ENCODE assay signal across 2 cellular contexts in the genomic region with DNA sequence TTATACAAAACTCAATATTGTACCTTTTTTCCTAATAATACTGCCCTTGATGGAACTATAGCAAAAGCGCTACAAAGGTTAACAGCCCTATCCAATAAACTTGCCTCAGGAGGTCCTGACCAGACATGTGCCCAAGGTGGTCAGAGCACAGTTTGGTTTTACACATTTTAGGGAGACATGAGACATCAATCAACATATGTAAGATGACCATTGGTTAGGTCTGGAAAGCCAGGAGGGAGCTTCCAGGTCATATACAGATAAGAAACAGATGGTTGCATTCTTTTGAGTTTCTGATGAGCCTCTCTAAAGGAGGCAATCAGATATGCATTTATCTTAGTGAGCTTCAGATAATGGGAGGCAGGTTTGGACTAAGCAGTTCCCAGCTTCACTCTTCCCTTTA.
TF ChIP-seq lines count a peak whose summit lies in the region.

No MANE protein-coding gene starts in this region.

TF ChIP-seq in HCT116, 20 proteins besides CTCF, POLR2A, EP300 and RAD21 (continued from another document):
- TF ChIP-seq ELF1 (IDR thresholded peaks at IDR 0.05; ENCODE audit: borderline replicate concordance, low read depth) = no peak
- TF ChIP-seq ZNF274 (IDR thresholded peaks at IDR 0.05; ENCODE audit: low read depth, low read length) = no peak
- no peak for TF ChIP-seq YY1 (IDR thresholded peaks at IDR 0.05; ENCODE audit: extremely low read depth, insufficient replicate concordance, low read depth, low read length)
- TF ChIP-seq TCF7L2 (IDR thresholded peaks at IDR 0.05; ENCODE audit: borderline replicate concordance, extremely low read depth, insufficient read depth, insufficient read length) = no peak
- no peak for TF ChIP-seq JUND (IDR thresholded peaks at IDR 0.05)
- TF ChIP-seq, protein P1, sequence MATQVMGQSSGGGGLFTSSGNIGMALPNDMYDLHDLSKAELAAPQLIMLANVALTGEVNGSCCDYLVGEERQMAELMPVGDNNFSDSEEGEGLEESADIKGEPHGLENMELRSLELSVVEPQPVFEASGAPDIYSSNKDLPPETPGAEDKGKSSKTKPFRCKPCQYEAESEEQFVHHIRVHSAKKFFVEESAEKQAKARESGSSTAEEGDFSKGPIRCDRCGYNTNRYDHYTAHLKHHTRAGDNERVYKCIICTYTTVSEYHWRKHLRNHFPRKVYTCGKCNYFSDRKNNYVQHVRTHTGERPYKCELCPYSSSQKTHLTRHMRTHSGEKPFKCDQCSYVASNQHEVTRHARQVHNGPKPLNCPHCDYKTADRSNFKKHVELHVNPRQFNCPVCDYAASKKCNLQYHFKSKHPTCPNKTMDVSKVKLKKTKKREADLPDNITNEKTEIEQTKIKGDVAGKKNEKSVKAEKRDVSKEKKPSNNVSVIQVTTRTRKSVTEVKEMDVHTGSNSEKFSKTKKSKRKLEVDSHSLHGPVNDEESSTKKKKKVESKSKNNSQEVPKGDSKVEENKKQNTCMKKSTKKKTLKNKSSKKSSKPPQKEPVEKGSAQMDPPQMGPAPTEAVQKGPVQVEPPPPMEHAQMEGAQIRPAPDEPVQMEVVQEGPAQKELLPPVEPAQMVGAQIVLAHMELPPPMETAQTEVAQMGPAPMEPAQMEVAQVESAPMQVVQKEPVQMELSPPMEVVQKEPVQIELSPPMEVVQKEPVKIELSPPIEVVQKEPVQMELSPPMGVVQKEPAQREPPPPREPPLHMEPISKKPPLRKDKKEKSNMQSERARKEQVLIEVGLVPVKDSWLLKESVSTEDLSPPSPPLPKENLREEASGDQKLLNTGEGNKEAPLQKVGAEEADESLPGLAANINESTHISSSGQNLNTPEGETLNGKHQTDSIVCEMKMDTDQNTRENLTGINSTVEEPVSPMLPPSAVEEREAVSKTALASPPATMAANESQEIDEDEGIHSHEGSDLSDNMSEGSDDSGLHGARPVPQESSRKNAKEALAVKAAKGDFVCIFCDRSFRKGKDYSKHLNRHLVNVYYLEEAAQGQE (IDR thresholded peaks at IDR 0.05; ENCODE audit: low read depth) = no peak
- TF ChIP-seq POLR2AphosphoS5 (IDR thresholded peaks at IDR 0.05; ENCODE audit: low read depth, low read length) = no peak
- no peak for TF ChIP-seq SIN3A (IDR thresholded peaks at IDR 0.05; ENCODE audit: low read depth)
- TF ChIP-seq EGR1 (IDR thresholded peaks at IDR 0.05; ENCODE audit: low read depth) = no peak
- TF ChIP-seq EZH2 (IDR thresholded peaks at IDR 0.05) = no peak
- no peak for TF ChIP-seq ZFX (IDR thresholded peaks at IDR 0.05)
- no peak for TF ChIP-seq SRF (IDR thresholded peaks at IDR 0.05; ENCODE audit: low read depth)
- TF ChIP-seq, protein P2, sequence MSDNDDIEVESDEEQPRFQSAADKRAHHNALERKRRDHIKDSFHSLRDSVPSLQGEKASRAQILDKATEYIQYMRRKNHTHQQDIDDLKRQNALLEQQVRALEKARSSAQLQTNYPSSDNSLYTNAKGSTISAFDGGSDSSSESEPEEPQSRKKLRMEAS (IDR thresholded peaks at IDR 0.05) = no peak
- no peak for TF ChIP-seq CEBPB (IDR thresholded peaks at IDR 0.05; ENCODE audit: low read depth)
TF ChIP-seq in HCT116: peak in this region for 0.

TF ChIP-seq in K562, 482 proteins besides CTCF, POLR2A, EP300 and RAD21 (continues in another document):
- TF ChIP-seq, protein P3, sequence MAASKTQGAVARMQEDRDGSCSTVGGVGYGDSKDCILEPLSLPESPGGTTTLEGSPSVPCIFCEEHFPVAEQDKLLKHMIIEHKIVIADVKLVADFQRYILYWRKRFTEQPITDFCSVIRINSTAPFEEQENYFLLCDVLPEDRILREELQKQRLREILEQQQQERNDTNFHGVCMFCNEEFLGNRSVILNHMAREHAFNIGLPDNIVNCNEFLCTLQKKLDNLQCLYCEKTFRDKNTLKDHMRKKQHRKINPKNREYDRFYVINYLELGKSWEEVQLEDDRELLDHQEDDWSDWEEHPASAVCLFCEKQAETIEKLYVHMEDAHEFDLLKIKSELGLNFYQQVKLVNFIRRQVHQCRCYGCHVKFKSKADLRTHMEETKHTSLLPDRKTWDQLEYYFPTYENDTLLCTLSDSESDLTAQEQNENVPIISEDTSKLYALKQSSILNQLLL (CRISPR knock-in tag; IDR thresholded peaks at IDR 0.05; ENCODE audit: borderline replicate concordance) = no peak
- TF ChIP-seq SP2 (IDR thresholded peaks at IDR 0.05; ENCODE audit: extremely low read depth, low read depth, low read length, poor library complexity, severe bottlenecking) = no peak
- TF ChIP-seq EP400 (IDR thresholded peaks at IDR 0.05) = no peak
- TF ChIP-seq PCBP2 (IDR thresholded peaks at IDR 0.05; ENCODE audit: low read depth, low read length, poor library complexity, severe bottlenecking) = no peak
- TF ChIP-seq, protein P4, sequence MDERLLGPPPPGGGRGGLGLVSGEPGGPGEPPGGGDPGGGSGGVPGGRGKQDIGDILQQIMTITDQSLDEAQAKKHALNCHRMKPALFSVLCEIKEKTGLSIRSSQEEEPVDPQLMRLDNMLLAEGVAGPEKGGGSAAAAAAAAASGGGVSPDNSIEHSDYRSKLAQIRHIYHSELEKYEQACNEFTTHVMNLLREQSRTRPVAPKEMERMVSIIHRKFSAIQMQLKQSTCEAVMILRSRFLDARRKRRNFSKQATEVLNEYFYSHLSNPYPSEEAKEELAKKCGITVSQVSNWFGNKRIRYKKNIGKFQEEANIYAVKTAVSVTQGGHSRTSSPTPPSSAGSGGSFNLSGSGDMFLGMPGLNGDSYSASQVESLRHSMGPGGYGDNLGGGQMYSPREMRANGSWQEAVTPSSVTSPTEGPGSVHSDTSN (CRISPR knock-in tag; IDR thresholded peaks at IDR 0.05; ENCODE audit: low read depth) = no peak
- TF ChIP-seq, protein P4 (tag; conservative IDR thresholded peaks at IDR 0.05; ENCODE audit: low read depth) = peak; percentile 45
- no peak for TF ChIP-seq NRF1 (conservative IDR thresholded peaks at IDR 0.05 in 1 of 2, IDR thresholded peaks at IDR 0.05 in 1 of 2)
- peak; percentile 25; the same call in 1 of the 2 replicates for TF ChIP-seq TAL1 (IDR thresholded peaks at IDR 0.05)
- no peak for TF ChIP-seq ZNF253 (CRISPR knock-in tag; conservative IDR thresholded peaks at IDR 0.05)
- no peak for TF ChIP-seq KHSRP (IDR thresholded peaks at IDR 0.05)
- no peak for TF ChIP-seq E2F3 (CRISPR knock-in tag; IDR thresholded peaks at IDR 0.05)
- no peak for TF ChIP-seq ETV6 (IDR thresholded peaks at IDR 0.05; ENCODE audit: borderline replicate concordance in 1 of 2, low read depth in 2 of 2, low read length in 1 of 2)
- TF ChIP-seq ETV6 (CRISPR knock-in tag; IDR thresholded peaks at IDR 0.05; ENCODE audit: borderline replicate concordance) = no peak
- TF ChIP-seq MECOM (CRISPR knock-in tag; IDR thresholded peaks at IDR 0.05) = 0 out of 2 replicates have a peak, but pooled peaks have one; percentile 18
- TF ChIP-seq, protein P5, sequence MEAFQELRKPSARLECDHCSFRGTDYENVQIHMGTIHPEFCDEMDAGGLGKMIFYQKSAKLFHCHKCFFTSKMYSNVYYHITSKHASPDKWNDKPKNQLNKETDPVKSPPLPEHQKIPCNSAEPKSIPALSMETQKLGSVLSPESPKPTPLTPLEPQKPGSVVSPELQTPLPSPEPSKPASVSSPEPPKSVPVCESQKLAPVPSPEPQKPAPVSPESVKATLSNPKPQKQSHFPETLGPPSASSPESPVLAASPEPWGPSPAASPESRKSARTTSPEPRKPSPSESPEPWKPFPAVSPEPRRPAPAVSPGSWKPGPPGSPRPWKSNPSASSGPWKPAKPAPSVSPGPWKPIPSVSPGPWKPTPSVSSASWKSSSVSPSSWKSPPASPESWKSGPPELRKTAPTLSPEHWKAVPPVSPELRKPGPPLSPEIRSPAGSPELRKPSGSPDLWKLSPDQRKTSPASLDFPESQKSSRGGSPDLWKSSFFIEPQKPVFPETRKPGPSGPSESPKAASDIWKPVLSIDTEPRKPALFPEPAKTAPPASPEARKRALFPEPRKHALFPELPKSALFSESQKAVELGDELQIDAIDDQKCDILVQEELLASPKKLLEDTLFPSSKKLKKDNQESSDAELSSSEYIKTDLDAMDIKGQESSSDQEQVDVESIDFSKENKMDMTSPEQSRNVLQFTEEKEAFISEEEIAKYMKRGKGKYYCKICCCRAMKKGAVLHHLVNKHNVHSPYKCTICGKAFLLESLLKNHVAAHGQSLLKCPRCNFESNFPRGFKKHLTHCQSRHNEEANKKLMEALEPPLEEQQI (IDR thresholded peaks at IDR 0.05) = 0 out of 2 replicates have a peak, but pooled peaks have one; percentile 17
- TF ChIP-seq KLF1 (tag; IDR thresholded peaks at IDR 0.05) = no peak
- no peak for TF ChIP-seq ZFP1 (CRISPR knock-in tag; IDR thresholded peaks at IDR 0.05)
- peak; percentile 32; the same call in 1 of the 2 replicates for TF ChIP-seq L3MBTL2 (IDR thresholded peaks at IDR 0.05)
- TF ChIP-seq, protein P6, sequence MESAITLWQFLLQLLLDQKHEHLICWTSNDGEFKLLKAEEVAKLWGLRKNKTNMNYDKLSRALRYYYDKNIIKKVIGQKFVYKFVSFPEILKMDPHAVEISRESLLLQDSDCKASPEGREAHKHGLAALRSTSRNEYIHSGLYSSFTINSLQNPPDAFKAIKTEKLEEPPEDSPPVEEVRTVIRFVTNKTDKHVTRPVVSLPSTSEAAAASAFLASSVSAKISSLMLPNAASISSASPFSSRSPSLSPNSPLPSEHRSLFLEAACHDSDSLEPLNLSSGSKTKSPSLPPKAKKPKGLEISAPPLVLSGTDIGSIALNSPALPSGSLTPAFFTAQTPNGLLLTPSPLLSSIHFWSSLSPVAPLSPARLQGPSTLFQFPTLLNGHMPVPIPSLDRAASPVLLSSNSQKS (CRISPR knock-in tag; IDR thresholded peaks at IDR 0.05) = no peak
- TF ChIP-seq MEIS2 (IDR thresholded peaks at IDR 0.05; ENCODE audit: partially characterized antibody) = peak; percentile 83
- peak; percentile 60; the same call in 1 of the 2 replicates for TF ChIP-seq TEAD4 (IDR thresholded peaks at IDR 0.05; ENCODE audit: low read length)
- no peak for TF ChIP-seq TEAD4 (CRISPR knock-in tag; IDR thresholded peaks at IDR 0.05; ENCODE audit: borderline replicate concordance)
- no peak for TF ChIP-seq ZSCAN32 (CRISPR knock-in tag; IDR thresholded peaks at IDR 0.05)
- TF ChIP-seq, protein P7, sequence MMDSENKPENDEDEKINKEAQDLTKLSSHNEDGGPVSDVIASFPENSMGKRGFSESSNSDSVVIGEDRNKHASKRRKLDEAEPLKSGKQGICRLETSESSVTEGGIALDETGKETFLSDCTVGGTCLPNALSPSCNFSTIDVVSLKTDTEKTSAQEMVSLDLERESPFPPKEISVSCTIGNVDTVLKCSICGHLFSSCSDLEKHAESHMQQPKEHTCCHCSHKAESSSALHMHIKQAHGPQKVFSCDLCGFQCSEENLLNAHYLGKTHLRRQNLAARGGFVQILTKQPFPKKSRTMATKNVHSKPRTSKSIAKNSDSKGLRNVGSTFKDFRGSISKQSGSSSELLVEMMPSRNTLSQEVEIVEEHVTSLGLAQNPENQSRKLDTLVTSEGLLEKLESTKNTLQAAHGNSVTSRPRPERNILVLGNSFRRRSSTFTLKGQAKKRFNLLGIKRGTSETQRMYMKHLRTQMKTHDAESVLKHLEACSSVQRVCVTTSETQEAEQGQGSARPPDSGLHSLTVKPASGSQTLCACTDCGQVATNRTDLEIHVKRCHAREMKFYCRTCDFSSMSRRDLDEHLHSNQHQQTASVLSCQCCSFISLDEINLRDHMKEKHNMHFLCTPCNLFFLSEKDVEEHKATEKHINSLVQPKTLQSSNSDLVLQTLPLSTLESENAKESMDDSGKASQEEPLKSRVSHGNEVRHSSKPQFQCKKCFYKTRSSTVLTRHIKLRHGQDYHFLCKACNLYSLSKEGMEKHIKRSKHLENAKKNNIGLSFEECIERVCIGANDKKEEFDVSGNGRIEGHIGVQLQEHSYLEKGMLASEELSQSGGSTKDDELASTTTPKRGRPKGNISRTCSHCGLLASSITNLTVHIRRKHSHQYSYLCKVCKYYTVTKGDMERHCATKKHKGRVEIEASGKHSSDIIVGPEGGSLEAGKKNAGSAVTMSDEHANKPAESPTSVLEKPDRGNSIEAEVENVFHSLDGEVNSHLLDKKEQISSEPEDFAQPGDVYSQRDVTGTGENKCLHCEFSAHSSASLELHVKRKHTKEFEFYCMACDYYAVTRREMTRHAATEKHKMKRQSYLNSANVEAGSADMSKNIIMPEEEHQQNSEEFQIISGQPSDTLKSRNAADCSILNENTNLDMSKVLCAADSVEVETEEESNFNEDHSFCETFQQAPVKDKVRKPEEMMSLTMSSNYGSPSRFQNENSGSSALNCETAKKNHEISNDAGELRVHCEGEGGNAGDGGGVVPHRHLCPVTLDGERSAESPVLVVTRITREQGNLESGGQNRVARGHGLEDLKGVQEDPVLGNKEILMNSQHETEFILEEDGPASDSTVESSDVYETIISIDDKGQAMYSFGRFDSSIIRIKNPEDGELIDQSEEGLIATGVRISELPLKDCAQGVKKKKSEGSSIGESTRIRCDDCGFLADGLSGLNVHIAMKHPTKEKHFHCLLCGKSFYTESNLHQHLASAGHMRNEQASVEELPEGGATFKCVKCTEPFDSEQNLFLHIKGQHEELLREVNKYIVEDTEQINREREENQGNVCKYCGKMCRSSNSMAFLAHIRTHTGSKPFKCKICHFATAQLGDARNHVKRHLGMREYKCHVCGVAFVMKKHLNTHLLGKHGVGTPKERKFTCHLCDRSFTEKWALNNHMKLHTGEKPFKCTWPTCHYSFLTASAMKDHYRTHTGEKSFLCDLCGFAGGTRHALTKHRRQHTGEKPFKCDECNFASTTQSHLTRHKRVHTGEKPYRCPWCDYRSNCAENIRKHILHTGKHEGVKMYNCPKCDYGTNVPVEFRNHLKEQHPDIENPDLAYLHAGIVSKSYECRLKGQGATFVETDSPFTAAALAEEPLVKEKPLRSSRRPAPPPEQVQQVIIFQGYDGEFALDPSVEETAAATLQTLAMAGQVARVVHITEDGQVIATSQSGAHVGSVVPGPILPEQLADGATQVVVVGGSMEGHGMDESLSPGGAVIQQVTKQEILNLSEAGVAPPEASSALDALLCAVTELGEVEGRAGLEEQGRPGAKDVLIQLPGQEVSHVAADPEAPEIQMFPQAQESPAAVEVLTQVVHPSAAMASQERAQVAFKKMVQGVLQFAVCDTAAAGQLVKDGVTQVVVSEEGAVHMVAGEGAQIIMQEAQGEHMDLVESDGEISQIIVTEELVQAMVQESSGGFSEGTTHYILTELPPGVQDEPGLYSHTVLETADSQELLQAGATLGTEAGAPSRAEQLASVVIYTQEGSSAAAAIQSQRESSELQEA (IDR thresholded peaks at IDR 0.05; ENCODE audit: low read depth) = no peak
